8 cellular contexts compared by ENCODE assay signal in the genomic region with DNA sequence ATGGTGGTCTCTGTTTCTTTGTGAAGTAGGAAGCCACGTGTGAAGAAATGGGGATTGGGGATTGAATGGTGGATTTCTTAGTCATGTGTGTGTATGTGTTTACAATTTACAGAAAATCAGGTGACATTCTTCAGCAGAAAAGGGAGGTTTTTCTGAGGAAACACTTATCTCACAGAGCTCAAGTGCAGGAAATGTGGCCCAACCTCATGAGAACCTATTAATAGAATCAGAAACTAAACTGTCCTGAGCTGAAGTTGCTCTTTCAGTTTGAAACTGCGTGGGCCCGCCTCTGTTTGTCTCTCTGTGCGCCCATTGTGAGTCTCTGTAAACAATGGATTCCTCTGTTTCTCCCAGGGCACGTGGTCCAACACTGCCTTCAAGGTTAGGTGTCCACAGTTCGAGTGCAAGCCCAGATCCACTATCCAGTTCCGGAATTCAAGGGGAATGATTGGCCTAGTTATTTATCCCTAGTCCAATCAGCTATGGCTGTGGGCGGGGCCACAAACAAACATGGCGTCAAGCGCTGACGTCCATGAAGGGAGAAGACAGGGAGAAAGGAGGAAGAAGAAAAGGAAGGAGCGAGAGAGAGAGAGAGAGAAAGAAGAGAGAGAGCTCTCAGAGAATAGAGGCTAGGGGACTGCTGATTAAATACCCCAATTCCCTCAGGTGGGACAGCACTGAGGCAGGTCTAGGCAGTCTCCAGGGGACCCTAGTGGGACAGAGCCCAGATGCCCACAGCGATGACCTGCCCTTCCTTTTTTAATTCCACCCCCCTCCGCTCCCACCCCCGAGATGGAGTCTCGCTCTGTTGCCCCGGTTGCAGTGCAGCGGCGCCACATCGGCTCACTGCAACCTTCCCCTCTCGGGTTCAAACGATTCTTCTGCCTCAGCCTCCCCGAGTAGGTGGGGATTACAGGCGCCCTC. TPM values are rescaled to one million over a fixed set of nuclear protein-coding genes. Genes with fewer than 3 reads are reported as not detected.
DNase-seq lines count a peak whose midpoint lies in the region; ATAC-seq and TF ChIP-seq lines count a peak whose summit lies in the region.

No MANE protein-coding gene starts in this region.

- H3K4me3 Mint-ChIP-seq in activated CD4-positive, alpha-beta memory T cell treated with anti-CD3 and anti-CD28 coated beads for 36 hours: peak overlapping the region; percentile 40

- H3K27me3 Mint-ChIP-seq in activated CD4-positive, alpha-beta memory T cell treated with anti-CD3 and anti-CD28 coated beads for 36 hours: no peaks in the 10 kb centered on the region

- H3K27ac ChIP-seq in KMS-11: peak overlapping the region; percentile 85
- H3K27ac ChIP-seq in parathyroid adenoma: no peak overlapping the region

- H3K4me1 Mint-ChIP-seq in activated CD4-positive, alpha-beta memory T cell treated with anti-CD3 and anti-CD28 coated beads for 36 hours (ENCODE audit: low read depth): peaks cover 31% of the 10 kb centered on the region

- H3K36me3 ChIP-seq in KMS-11 (ENCODE audit: insufficient read depth) (no peaks in the 10 kb centered on the region), parathyroid adenoma (ENCODE audit: control insufficient read depth, insufficient read depth, low read length) (no peaks in the 10 kb centered on the region)

- no peaks in the 10 kb centered on the region for H3K36me3 Mint-ChIP-seq in activated CD4-positive, alpha-beta memory T cell treated with anti-CD3 and anti-CD28 coated beads for 36 hours

- no peaks in the 10 kb centered on the region for H3K27me3 ChIP-seq in KMS-11 (ENCODE audit: insufficient read depth, low read depth)
- H3K27me3 ChIP-seq in parathyroid adenoma (ENCODE audit: control insufficient read depth, insufficient read depth, low read length): no peaks in the 10 kb centered on the region

- peak overlapping the region; percentile 67 for H3K4me2 ChIP-seq in KMS-11
- H3K4me2 ChIP-seq in parathyroid adenoma (ENCODE audit: low read length): no peak overlapping the region

- no peaks in the 10 kb centered on the region for H4K20me1 ChIP-seq in KMS-11 (ENCODE audit: insufficient read depth)

- CTCF ChIA-PET in activated CD4-positive, alpha-beta memory T cell treated with anti-CD3 and anti-CD28 coated beads for 36 hours (lab: Charles Lee): interaction anchor here (0.8 to 1.9 kb wide), 3 partner anchors 20 to 352 kb away, joined by 4 to 6 read pairs (median 5); no protein-coding TSS in a partner anchor

- H3K79me2 ChIP-seq in KMS-11 (ENCODE audit: insufficient read depth, low read depth) (no peaks in the 10 kb centered on the region), parathyroid adenoma (no peaks in the 10 kb centered on the region)

- no peaks in the 10 kb centered on the region for H3K9me3 Mint-ChIP-seq in activated CD4-positive, alpha-beta memory T cell treated with anti-CD3 and anti-CD28 coated beads for 36 hours

- POLR2A ChIA-PET in activated CD4-positive, alpha-beta memory T cell treated with anti-CD3 and anti-CD28 coated beads for 36 hours (lab: Charles Lee): interaction anchor here (0.9 to 1.7 kb wide), 5 partner anchors 20 to 389 kb away, joined by 3 to 5 read pairs (median 4); a partner anchor contains a TSS

- DNase-seq in COLO829 (ENCODE audit: low spot score) (peak; percentile 99), epidermal melanocyte (ENCODE audit: insufficient read length, low spot score) (peak; percentile 50), HK-2 (ENCODE audit: unreplicated experiment) (no peak), NCI-H2196 treated with DMSO at 0.1 percent for 48 hours (lab: John Stamatoyannopoulos, UW; ENCODE audit: unreplicated experiment) (no peak)
- DNase-seq in activated CD4-positive, alpha-beta memory T cell treated with anti-CD3 and anti-CD28 coated beads for 36 hours: peak; percentile 85

- H3K27ac Mint-ChIP-seq in activated CD4-positive, alpha-beta memory T cell treated with anti-CD3 and anti-CD28 coated beads for 36 hours: peak overlapping the region; percentile 97

- intact Hi-C loops in activated CD4-positive, alpha-beta memory T cell treated with anti-CD3 and anti-CD28 coated beads for 36 hours (cut with micrococcal nuclease): loop anchor here (1.0 to 2.0 kb wide), 4 partner anchors 19 to 39 kb away; a partner anchor contains a TSS

- peak; percentile 92 for ATAC-seq in GM21447 (IDR thresholded peaks at IDR 0.05; ENCODE audit: unreplicated experiment)

- H3K9ac ChIP-seq in KMS-11: peak overlapping the region; percentile 54; the same call in 1 of the 2 replicates
- H3K9ac ChIP-seq in parathyroid adenoma: no peak overlapping the region

- H3K9me3 ChIP-seq in parathyroid adenoma (ENCODE audit: control insufficient read depth, low read length): no peaks in the 10 kb centered on the region

- H3K4me1 ChIP-seq in KMS-11 (ENCODE audit: low read depth, poor library complexity, severe bottlenecking) (peaks cover 21% of the 10 kb centered on the region), parathyroid adenoma (no peaks in the 10 kb centered on the region)

- H3K4me3 ChIP-seq in KMS-11 (IDR thresholded peaks at IDR 0.05; ENCODE audit: insufficient read depth, low read depth, low read length): no peak overlapping the region
- no peak overlapping the region for H3K4me3 ChIP-seq in parathyroid adenoma (ENCODE audit: low read depth, low read length)

- peak overlapping the region; percentile 93 for H2AFZ ChIP-seq in KMS-11 (ENCODE audit: low read depth)
- peak overlapping the region; percentile 42 for H2AFZ ChIP-seq in parathyroid adenoma

- no peak for TF ChIP-seq CTCF in KMS-11 (conservative IDR thresholded peaks at IDR 0.05; ENCODE audit: low read depth, low read length)
- no peak for TF ChIP-seq CTCF in parathyroid adenoma (IDR thresholded peaks at IDR 0.05)

RNA-seq across cellular contexts. Expression of a gene that starts 31.4 kb away (rescaled TPM):
- total RNA-seq in activated CD4-positive, alpha-beta memory T cell treated with anti-CD3 and anti-CD28 coated beads for 36 hours: 10 to 100 TPM; 14.2 to 17.1 TPM

RNA-seq across cellular contexts. Expression of a gene that starts 44.4 kb away (rescaled TPM):
- 1 to 10 TPM; 2.9 to 3.4 TPM for total RNA-seq in activated CD4-positive, alpha-beta memory T cell treated with anti-CD3 and anti-CD28 coated beads for 36 hours

Comparison
In these comparisons a context has a peak if more than half of its experiments do, and no peak if none do; other contexts are left out.
1. DNase-seq: peak in COLO829 (single experiment), activated CD4-positive, alpha-beta memory T cell treated with anti-CD3 and anti-CD28 coated beads for 36 hours (single experiment) and epidermal melanocyte (single experiment); none in HK-2 (single experiment) and NCI-H2196 treated with DMSO at 0.1 percent for 48 hours (single experiment).